Comparison of ENCODE assay signal across 1 cellular context in genomic region chr15:34732430-34732829, GRCh38.
TF ChIP-seq lines count a peak whose summit lies in the region.

No MANE protein-coding gene starts in this region.

TF ChIP-seq in K562, 482 proteins besides CTCF, POLR2A, EP300 and RAD21 (continued from another document):
- TF ChIP-seq ZNF436 (CRISPR knock-in tag; IDR thresholded peaks at IDR 0.05) = no peak
- no peak for TF ChIP-seq BHLHE40 (IDR thresholded peaks at IDR 0.05; ENCODE audit: low read length)
